In genomic region chr14:68793734-68794129, GRCh38 we compare ENCODE assay signal across 7 cellular contexts. TPM values are rescaled to one million over a fixed set of nuclear protein-coding genes. Genes with fewer than 3 reads are reported as not detected.
DNase-seq lines count a peak whose midpoint lies in the region; ATAC-seq and FAIRE-seq lines count a peak whose summit lies in the region.

No MANE protein-coding gene starts in this region.

- peak; percentile 85 for FAIRE-seq in HTR-8/SVneo (lab: Jason Lieb, UNC)

- peak overlapping the region; percentile 99 for H3K4me3 ChIP-seq in skeletal muscle cell (ENCODE audit: low read depth, low read length)

- H3K27ac Mint-ChIP-seq in activated T-helper 1 cell treated with anti-CD3 and anti-CD28 coated beads, Interleukin-12 subunit alpha, Interleukin-12 subunit beta, Interleukin-2, Interleukin-4 antibody, amounts not matched to agents 30 ng/mL and 10 ng/mL and 1 ng/mL, durations not matched to agents 14 hours and 24 hours and 36 hours, result peak overlapping the region; percentile 100

- H3K36me3 Mint-ChIP-seq in activated T-helper 1 cell treated with anti-CD3 and anti-CD28 coated beads, Interleukin-12 subunit alpha, Interleukin-12 subunit beta, Interleukin-2, Interleukin-4 antibody, amounts not matched to agents 30 ng/mL and 10 ng/mL and 1 ng/mL, durations not matched to agents 14 hours and 24 hours and 36 hours (ENCODE audit: low read depth), result peaks cover 29% of the 10 kb centered on the region

- H3K4me3 Mint-ChIP-seq in activated T-helper 1 cell treated with anti-CD3 and anti-CD28 coated beads, Interleukin-12 subunit alpha, Interleukin-12 subunit beta, Interleukin-2, Interleukin-4 antibody, amounts not matched to agents 30 ng/mL and 10 ng/mL and 1 ng/mL, durations not matched to agents 14 hours and 24 hours and 36 hours, result peak overlapping the region; percentile 98

- peaks cover 56% of the 10 kb centered on the region for H3K4me1 Mint-ChIP-seq in activated T-helper 1 cell treated with anti-CD3 and anti-CD28 coated beads, Interleukin-12 subunit alpha, Interleukin-12 subunit beta, Interleukin-2, Interleukin-4 antibody, amounts not matched to agents 30 ng/mL and 10 ng/mL and 1 ng/mL, durations not matched to agents 14 hours and 24 hours and 36 hours (ENCODE audit: low read depth)

- no peaks in the 10 kb centered on the region for H3K27me3 Mint-ChIP-seq in activated T-helper 1 cell treated with anti-CD3 and anti-CD28 coated beads, Interleukin-12 subunit alpha, Interleukin-12 subunit beta, Interleukin-2, Interleukin-4 antibody, amounts not matched to agents 30 ng/mL and 10 ng/mL and 1 ng/mL, durations not matched to agents 14 hours and 24 hours and 36 hours (ENCODE audit: insufficient read depth)

- ATAC-seq in left cardiac atrium, result peak; percentile 4

- H3K9me3 Mint-ChIP-seq in activated T-helper 1 cell treated with anti-CD3 and anti-CD28 coated beads, Interleukin-12 subunit alpha, Interleukin-12 subunit beta, Interleukin-2, Interleukin-4 antibody, amounts not matched to agents 30 ng/mL and 10 ng/mL and 1 ng/mL, durations not matched to agents 14 hours and 24 hours and 36 hours, result no peaks in the 10 kb centered on the region

- intact Hi-C loops in activated T-helper 1 cell treated with anti-CD3 and anti-CD28 coated beads, Interleukin-12 subunit alpha, Interleukin-12 subunit beta, Interleukin-2, Interleukin-4 antibody, amounts not matched to agents 30 ng/mL and 10 ng/mL and 1 ng/mL, durations not matched to agents 14 hours and 24 hours and 36 hours (cut with micrococcal nuclease), result loop anchor here (1.0 to 10.0 kb wide), 15 partner anchors 13 to 1549 kb away; partner anchors contain the start of genes DCAF5, ERH, PALS1 and RDH11
- intact Hi-C loops in left cardiac atrium (cut with DNase I), result loop anchor here (5.0 kb wide), 2 partner anchors 111 to 126 kb away; no protein-coding TSS in a partner anchor

- no peak for DNase-seq in HTR-8/SVneo (ENCODE audit: insufficient read length, low spot score)
- DNase-seq in activated T-helper 1 cell treated with anti-CD3 and anti-CD28 coated beads, Interleukin-12 subunit alpha, Interleukin-12 subunit beta, Interleukin-2, Interleukin-4 antibody, amounts not matched to agents 30 ng/mL and 10 ng/mL and 1 ng/mL, durations not matched to agents 14 hours and 24 hours and 36 hours (ENCODE audit: low spot score), result no peak
- DNase-seq in left cardiac atrium, result no peak
- no peak for DNase-seq in skeletal muscle cell (ENCODE audit: low read depth)
- DNase-seq in iPS-NIHi11 (ENCODE audit: low spot score), result no peak
- no peak for DNase-seq in DMS114 treated with DMSO at 0.1 percent for 48 hours (lab: John Stamatoyannopoulos, UW; ENCODE audit: unreplicated experiment)
- no peak for DNase-seq in NCI-H510A (lab: John Stamatoyannopoulos, UW)

RNA-seq across cellular contexts. Expression of gene ZFP36L1, which starts 0.9 kb away (rescaled TPM):
- total RNA-seq in activated T-helper 1 cell treated with anti-CD3 and anti-CD28 coated beads, Interleukin-12 subunit alpha, Interleukin-12 subunit beta, Interleukin-2, Interleukin-4 antibody, amounts not matched to agents 30 ng/mL and 10 ng/mL and 1 ng/mL, durations not matched to agents 14 hours and 24 hours and 36 hours, result 149 and 156 TPM in 2 replicates
- 100 to 1,000 TPM in 1 of 2 donors, 10 to 100 TPM in 1; 89.6 to 105 TPM for total RNA-seq in left cardiac atrium
